ENCODE assay signal across 27 cellular contexts in genomic region chr1:3097861-3098260, GRCh38. TPM values are rescaled to one million over a fixed set of nuclear protein-coding genes. Genes with fewer than 3 reads are reported as not detected.
"Had no signal": no experiment of that assay in that cellular context is flagged by ENCODE, and none has a peak within 500 bp of the region (broad histone marks: within the 10 kb centered on the region; RNA-seq: fewer than 3 reads in every experiment).

No MANE protein-coding gene starts in this region.

- H3K27me3 ChIP-seq: ascending aorta, cardiac muscle cell had no signal

- H3K4me3 ChIP-seq: ascending aorta, cardiac muscle cell had no signal

- H3K27ac ChIP-seq: cardiac muscle cell, KMS-11 had no signal

- ATAC-seq: activated CD8-positive, alpha-beta T cell treated with anti-CD3 and anti-CD28 coated beads, Interleukin-2, amount 10 ng/mL, durations not matched to agents 7 days and 5 days; Panc1 had no signal

- H3K9me3 ChIP-seq: ascending aorta had no signal

- H3K36me3 ChIP-seq: ascending aorta, cardiac muscle cell had no signal

- DNase-seq: activated CD4-positive, alpha-beta T cell treated with anti-CD3 and anti-CD28 coated beads, Interleukin-2, amount 10 ng/mL, durations not matched to agents 24 days and 14 days; activated CD4-positive, alpha-beta T cell treated with anti-CD3 and anti-CD28 coated beads, Interleukin-2, amount 50 U/mL, for 4 hours; activated CD8-positive, alpha-beta T cell treated with anti-CD3 and anti-CD28 coated beads, Interleukin-2, amount 10 ng/mL, durations not matched to agents 7 days and 5 days; activated gamma-delta T cell; activated naive CD4-positive, alpha-beta T cell treated with Interleukin-2 at 50 U/mL for 16 hours; activated naive CD8-positive, alpha-beta T cell treated with anti-CD3 and anti-CD28 coated beads, Interleukin-2, amount 10 ng/mL, durations not matched to agents 7 days and 5 days; activated T-cell treated with anti-CD3 and anti-CD28 coated beads, Interleukin-2, amount 50 U/mL, for 24 hours; amygdala; MM.1S; MV-4-11; NCI-H1092; NCI-H1417 treated with DMSO at 0.1 percent for 48 hours; NCI-H187 treated with DMSO at 0.1 percent for 48 hours; NCI-H2081; NCI-H345; NCI-H524 treated with DMSO at 0.1 percent for 48 hours; SW 1271; T-helper 1 cell; T-helper 2 cell; T1000 had no signal

RNA-seq across cellular contexts. Expression of gene PRDM16, which starts 28.9 kb away (rescaled TPM):
- total RNA-seq: activated CD4-positive, alpha-beta T cell treated with anti-CD3 and anti-CD28 coated beads, Interleukin-2, amount 10 ng/mL, durations not matched to agents 24 days and 14 days; activated naive CD8-positive, alpha-beta T cell treated with anti-CD3 and anti-CD28 coated beads, Interleukin-2, amount 10 ng/mL, durations not matched to agents 7 days and 5 days; activated T-helper 2 cell treated with anti-CD3 and anti-CD28 coated beads, Interferon-gamma antibody, Interleukin-2, Interleukin-4, amounts not matched to agents 10 μg/mL and 5 μg/mL and 100 μg/mL, durations not matched to agents 14 hours and 24 hours and 36 hours; LHCN-M2; RPMI7951 had no signal
